ENCODE assay signal across 12 cellular contexts in genomic region chr12:55899035-55899434, GRCh38. TPM values are rescaled to one million over a fixed set of nuclear protein-coding genes. Genes with fewer than 3 reads are reported as not detected.
A peak's percentile ranks its signal among the peaks of the same experiment; 100 is the strongest.
DNase-seq lines count a peak whose midpoint lies in the region; ATAC-seq lines count a peak whose summit lies in the region.
"Had no signal": no experiment of that assay in that cellular context is flagged by ENCODE, and none has a peak within 500 bp of the region (broad histone marks: within the 10 kb centered on the region; RNA-seq: fewer than 3 reads in every experiment).

No MANE protein-coding gene starts in this region.

- intact Hi-C loops in Right ventricle myocardium inferior (cut with DNase I), result no loop called here

- H3K9me3 Mint-ChIP-seq in effector memory CD8-positive, alpha-beta T cell, result no peaks in the 10 kb centered on the region

- peaks cover 31% of the 10 kb centered on the region for H3K36me3 Mint-ChIP-seq in effector memory CD8-positive, alpha-beta T cell (ENCODE audit: insufficient read depth)

- DNase-seq in GM03348 (ENCODE audit: low spot score), result peak; percentile 17
- DNase-seq in activated CD4-positive, alpha-beta T cell treated with anti-CD3 and anti-CD28 coated beads, Interleukin-2, amount 50 U/mL, for 4 hours, result peak; percentile 30 to 33
- DNase-seq in effector memory CD8-positive, alpha-beta T cell, result no peak
- peak; percentile 26 to 39 for DNase-seq in stimulated activated CD4-positive, alpha-beta T cell treated with anti-CD3 and anti-CD28 coated beads, Interleukin-15, amount 100 ng/mL, for 48 hours (ENCODE audit: low read depth in 2 of 2)
- DNase-seq in dermis blood vessel endothelial cell, result no peak
- no peak for DNase-seq in Right ventricle myocardium inferior (ENCODE audit: missing footprints)
- no peak for DNase-seq in NCI-H1092 (lab: John Stamatoyannopoulos, UW)
- DNase-seq: activated gamma-delta T cell treated with Interleukin-2 at 50 U/mL for 16 hours, DMS53, Karpas-422, PC-3 had no signal

- peak overlapping the region; percentile 59 to 65 for H3K27ac Mint-ChIP-seq in effector memory CD8-positive, alpha-beta T cell

- ATAC-seq in effector memory CD8-positive, alpha-beta T cell (replicated peaks), result no peak
- ATAC-seq in HG03175 (IDR thresholded peaks at IDR 0.05; ENCODE audit: unreplicated experiment) (no peak), Right ventricle myocardium inferior (no peak)
- ATAC-seq: PC-3 had no signal

- peaks cover 2 to 4% of the 10 kb centered on the region in 2 donors for H3K4me1 Mint-ChIP-seq in effector memory CD8-positive, alpha-beta T cell (ENCODE audit: low read depth in 2 of 2)

- no peaks in the 10 kb centered on the region for H3K27me3 Mint-ChIP-seq in effector memory CD8-positive, alpha-beta T cell

- no peak overlapping the region for H3K4me3 Mint-ChIP-seq in effector memory CD8-positive, alpha-beta T cell

RNA-seq across cellular contexts. Expression of gene PYM1, which starts 28.7 kb away (rescaled TPM):
- 33.1 and 34.9 TPM in 2 replicates for total RNA-seq in dermis blood vessel endothelial cell
- 19.1 TPM for total RNA-seq in Right ventricle myocardium inferior

RNA-seq across cellular contexts. Expression of gene DGKA, which starts 31.9 kb away (rescaled TPM):
- total RNA-seq in dermis blood vessel endothelial cell, result 23.7 and 41.5 TPM in 2 replicates
- total RNA-seq in Right ventricle myocardium inferior, result 8.1 TPM

RNA-seq across cellular contexts. Expression of gene MMP19, which starts 56.3 kb away (rescaled TPM):
- total RNA-seq in dermis blood vessel endothelial cell, result 0.68 and 1.1 TPM in 2 replicates
- total RNA-seq in Right ventricle myocardium inferior, result 2.9 TPM

Comparison
In these comparisons a context has a peak if more than half of its experiments do, and no peak if none do; other contexts are left out.
1. DNase-seq: peak in GM03348 (single experiment), activated CD4-positive, alpha-beta T cell treated with anti-CD3 and anti-CD28 coated beads, Interleukin-2, amount 50 U/mL, for 4 hours (2 of 2) and stimulated activated CD4-positive, alpha-beta T cell treated with anti-CD3 and anti-CD28 coated beads, Interleukin-15, amount 100 ng/mL, for 48 hours (2 of 2); none in effector memory CD8-positive, alpha-beta T cell (0 of 3), dermis blood vessel endothelial cell (single experiment), Right ventricle myocardium inferior (single experiment) and NCI-H1092 (single experiment).